ENCODE assay signal across 15 cellular contexts in genomic region chr7:47505317-47506007, GRCh38.
DNase-seq lines count a peak whose midpoint lies in the region; ATAC-seq, FAIRE-seq and TF ChIP-seq lines count a peak whose summit lies in the region.
"Had no signal": no experiment of that assay in that cellular context is flagged by ENCODE, and none has a peak within 500 bp of the region (broad histone marks: within the 10 kb centered on the region; RNA-seq: fewer than 3 reads in every experiment).

No MANE protein-coding gene starts in this region.

- no peaks in the 10 kb centered on the region for H3K27me3 Mint-ChIP-seq in astrocyte (ENCODE audit: low read depth, unreplicated experiment)
- H3K27me3 Mint-ChIP-seq in nephron (ENCODE audit: low read depth), result no peaks in the 10 kb centered on the region
- H3K27me3 Mint-ChIP-seq in type B pancreatic cell, result no peaks in the 10 kb centered on the region
- H3K27me3 Mint-ChIP-seq in natural killer cell treated with Interleukin-12 subunit alpha and Interleukin-12 subunit beta and Interleukin-15 and Interleukin-18, amount 100 ng/mL, for 72 hours, result peaks cover 0 to 3% of the 10 kb centered on the region in 2 donors

- H3K79me2 ChIP-seq in astrocyte (ENCODE audit: insufficient read depth, low read length), result peaks cover 68% of the 10 kb centered on the region

- peaks cover 23% of the 10 kb centered on the region for H3K36me3 Mint-ChIP-seq in astrocyte (ENCODE audit: low read depth, unreplicated experiment)
- peaks cover 25% of the 10 kb centered on the region for H3K36me3 Mint-ChIP-seq in nephron (ENCODE audit: low read depth)
- H3K36me3 Mint-ChIP-seq in type B pancreatic cell, result peaks cover 29% of the 10 kb centered on the region
- no peaks in the 10 kb centered on the region for H3K36me3 Mint-ChIP-seq in natural killer cell treated with Interleukin-12 subunit alpha and Interleukin-12 subunit beta and Interleukin-15 and Interleukin-18, amount 100 ng/mL, for 72 hours
- H3K36me3 Mint-ChIP-seq: CD8-positive, alpha-beta T cell had no signal

- no peak for TF ChIP-seq RAD21 in IMR-90 (IDR thresholded peaks at IDR 0.05; ENCODE audit: low read length)

- H2BK20ac ChIP-seq in IMR-90 (ENCODE audit: low read depth, low read length), result no peak overlapping the region

- intact Hi-C loops in IMR-90 (cut with micrococcal nuclease), result no loop called here
- intact Hi-C loops in pancreas (cut with DNase I), result no loop called here

- H3K27me3 ChIP-seq in IMR-90 (ENCODE audit: control insufficient read depth, insufficient read depth, low read length), result no peaks in the 10 kb centered on the region
- no peaks in the 10 kb centered on the region for H3K27me3 ChIP-seq in astrocyte (ENCODE audit: insufficient read depth, low read length)
- no peaks in the 10 kb centered on the region for H3K27me3 ChIP-seq in MG63
- H3K27me3 ChIP-seq in pancreas, result no peaks in the 10 kb centered on the region

- no peak overlapping the region for H3K14ac ChIP-seq in IMR-90 (replicated peaks; ENCODE audit: low read depth, low read length)

- peaks cover 39% of the 10 kb centered on the region for H4K20me1 ChIP-seq in IMR-90 (ENCODE audit: insufficient read depth, low read length)
- H4K20me1 ChIP-seq in astrocyte (ENCODE audit: insufficient read depth, low read length), result peaks cover 20% of the 10 kb centered on the region

- POLR2A ChIA-PET in IMR-90 (lab: Charles Lee; ENCODE audit: unreplicated experiment), result no interaction called here

- FAIRE-seq in astrocyte (lab: Jason Lieb, UNC), result no peak
- FAIRE-seq in pancreas (lab: Jason Lieb, UNC), result no peak
- FAIRE-seq: H1 had no signal

- no peak overlapping the region for H3K23ac ChIP-seq in IMR-90 (ENCODE audit: low read depth, low read length)

- DNase-seq in IMR-90 (no peak), astrocyte (ENCODE audit: low read depth) (no peak), type B pancreatic cell (ENCODE audit: extremely low spot score, unreplicated experiment) (no peak), MG63 (no peak), pancreas (no peak)
- DNase-seq in natural killer cell treated with Interleukin-12 subunit alpha and Interleukin-12 subunit beta and Interleukin-15 and Interleukin-18, amount 100 ng/mL, for 72 hours (ENCODE audit: low spot score), result no peak
- DNase-seq: AML-193; CD8-positive, alpha-beta T cell; DMS 273 treated with DMSO at 0.1 percent for 48 hours; NCI-H1436; NCI-H2029 treated with DMSO at 0.1 percent for 48 hours; NCI-H524; SHP77 treated with DMSO at 0.1 percent for 48 hours had no signal

- H3K36me3 ChIP-seq in IMR-90 (ENCODE audit: control insufficient read depth, insufficient read depth, low read length) (peaks cover 36% of the 10 kb centered on the region), astrocyte (ENCODE audit: insufficient read depth, low read length) (no peaks in the 10 kb centered on the region), MG63 (peaks cover 13% of the 10 kb centered on the region), pancreas (no peaks in the 10 kb centered on the region)

- H3K27ac ChIP-seq in IMR-90 (ENCODE audit: insufficient read depth, low read length), result no peak overlapping the region
- no peak overlapping the region for H3K27ac ChIP-seq in astrocyte (ENCODE audit: low read depth, low read length)
- no peak overlapping the region for H3K27ac ChIP-seq in pancreas

- no peak overlapping the region for H3K18ac ChIP-seq in IMR-90 (ENCODE audit: low read depth, low read length)

- in situ Hi-C loops in IMR-90 (cut with MboI; ENCODE audit: low sequenced_read_pairs), result no loop called here

- ATAC-seq in IMR-90 (ENCODE audit: low read depth), result no peak
- no peak for ATAC-seq in pancreas
- no peak for ATAC-seq in natural killer cell treated with Interleukin-12 subunit alpha and Interleukin-12 subunit beta and Interleukin-15 and Interleukin-18, amount 100 ng/mL, for 72 hours
- ATAC-seq: CD8-positive, alpha-beta T cell had no signal

- H3K4me1 Mint-ChIP-seq in astrocyte (ENCODE audit: low read depth, unreplicated experiment) (peaks cover 84% of the 10 kb centered on the region), nephron (peaks cover 91% of the 10 kb centered on the region), type B pancreatic cell (ENCODE audit: unreplicated experiment) (peaks cover 56% of the 10 kb centered on the region)
- no peaks in the 10 kb centered on the region for H3K4me1 Mint-ChIP-seq in natural killer cell treated with Interleukin-12 subunit alpha and Interleukin-12 subunit beta and Interleukin-15 and Interleukin-18, amount 100 ng/mL, for 72 hours (ENCODE audit: low read depth in 2 of 2)

- H2AK5ac ChIP-seq in IMR-90 (ENCODE audit: low read depth, low read length), result peak overlapping the region; percentile 66; the same call in 1 of the 2 replicates

- H3K9ac ChIP-seq in IMR-90 (ENCODE audit: low read depth, low read length) (no peak overlapping the region), astrocyte (ENCODE audit: low read length) (no peak overlapping the region)

- 90% methylated on average over 9 of the region's 12 CpGs; no CpG with 5 or more reads in 1 of the 2 experiments for WGBS in IMR-90 (ENCODE audit: extremely low coverage in 2 of 2, insufficient read length in 1 of 2), 2 experiments
- WGBS in pancreas, 2 donors, result 88 to 89% methylated on average over 12 of the region's 12 CpGs

- H4K5ac ChIP-seq in IMR-90 (ENCODE audit: low read depth, low read length), result no peak overlapping the region

- H3K9me1 ChIP-seq in IMR-90 (ENCODE audit: insufficient read depth, low read length), result peaks cover 72% of the 10 kb centered on the region

- H3K27ac Mint-ChIP-seq in astrocyte (ENCODE audit: unreplicated experiment) (peak overlapping the region; percentile 89), nephron (peak overlapping the region; percentile 96 to 99 (median 98)), type B pancreatic cell (no peak overlapping the region)
- H3K27ac Mint-ChIP-seq in natural killer cell treated with Interleukin-12 subunit alpha and Interleukin-12 subunit beta and Interleukin-15 and Interleukin-18, amount 100 ng/mL, for 72 hours, result no peak overlapping the region
- H3K27ac Mint-ChIP-seq: CD8-positive, alpha-beta T cell had no signal

- H2AFZ ChIP-seq in IMR-90 (replicated peaks; ENCODE audit: low read length, poor library complexity) (no peak overlapping the region), astrocyte (ENCODE audit: low read depth, low read length) (no peak overlapping the region)

- no peak overlapping the region for H2AK9ac ChIP-seq in IMR-90 (replicated peaks; ENCODE audit: low read depth, low read length, poor library complexity)

- H2BK5ac ChIP-seq in IMR-90 (ENCODE audit: low read depth, low read length, poor library complexity, severe bottlenecking), result no peak overlapping the region

- H3K9me3 ChIP-seq in IMR-90 (ENCODE audit: control insufficient read depth, insufficient read depth, low read length) (no peaks in the 10 kb centered on the region), astrocyte (ENCODE audit: insufficient read depth, low read depth, low read length) (no peaks in the 10 kb centered on the region), MG63 (no peaks in the 10 kb centered on the region), pancreas (no peaks in the 10 kb centered on the region)

- H3K56ac ChIP-seq in IMR-90 (ENCODE audit: extremely low read depth, insufficient read depth, low read length), result no peak overlapping the region

- TF ChIP-seq CTCF in IMR-90 (conservative IDR thresholded peaks at IDR 0.05; ENCODE audit: low read depth, low read length) (no peak), astrocyte (IDR thresholded peaks at IDR 0.05; ENCODE audit: insufficient read depth, low read depth, low read length) (no peak), nephron (IDR thresholded peaks at IDR 0.05; ENCODE audit: unreplicated experiment in 3 of 3) (no peak), type B pancreatic cell (conservative IDR thresholded peaks at IDR 0.05) (no peak), pancreas (IDR thresholded peaks at IDR 0.05) (no peak)

- H3K9me3 Mint-ChIP-seq in astrocyte (ENCODE audit: unreplicated experiment), result no peaks in the 10 kb centered on the region
- H3K9me3 Mint-ChIP-seq in nephron, result no peaks in the 10 kb centered on the region
- H3K9me3 Mint-ChIP-seq in type B pancreatic cell, result no peaks in the 10 kb centered on the region
- no peaks in the 10 kb centered on the region for H3K9me3 Mint-ChIP-seq in natural killer cell treated with Interleukin-12 subunit alpha and Interleukin-12 subunit beta and Interleukin-15 and Interleukin-18, amount 100 ng/mL, for 72 hours
- H3K9me3 Mint-ChIP-seq: CD8-positive, alpha-beta T cell had no signal

- no peak overlapping the region for H4K91ac ChIP-seq in IMR-90 (ENCODE audit: insufficient read depth, low read depth, low read length)

- no peak for TF ChIP-seq POLR2A in IMR-90 (IDR thresholded peaks at IDR 0.05; ENCODE audit: low read depth, low read length)

- no peak overlapping the region for H2BK15ac ChIP-seq in IMR-90 (ENCODE audit: low read depth, low read length)

- H3K4me3 ChIP-seq in IMR-90 (ENCODE audit: insufficient read depth, low read depth, low read length), result no peak overlapping the region
- no peak overlapping the region for H3K4me3 ChIP-seq in astrocyte (ENCODE audit: insufficient read depth, low read depth, low read length)
- no peak overlapping the region for H3K4me3 ChIP-seq in MG63
- H3K4me3 ChIP-seq in pancreas, result no peak overlapping the region

- H2BK120ac ChIP-seq in IMR-90 (ENCODE audit: low read depth, low read length), result no peak overlapping the region

- H3K4me1 ChIP-seq in IMR-90 (ENCODE audit: control insufficient read depth, insufficient read depth, low read length) (peaks cover 46% of the 10 kb centered on the region), astrocyte (ENCODE audit: insufficient read depth, low read length) (peaks cover 49% of the 10 kb centered on the region), pancreas (peaks cover 16 to 28% (median 17%) of the 10 kb centered on the region in 3 donors)

- CTCF ChIA-PET in IMR-90 (lab: Yijun Ruan, JAX), result no interaction called here

- H3K4me3 Mint-ChIP-seq in astrocyte (ENCODE audit: unreplicated experiment) (peak overlapping the region; percentile 29), nephron (peak overlapping the region in 1 of 3 experiments; percentile 53), type B pancreatic cell (peak overlapping the region; percentile 7)
- no peak overlapping the region for H3K4me3 Mint-ChIP-seq in natural killer cell treated with Interleukin-12 subunit alpha and Interleukin-12 subunit beta and Interleukin-15 and Interleukin-18, amount 100 ng/mL, for 72 hours
- H3K4me3 Mint-ChIP-seq: CD8-positive, alpha-beta T cell had no signal

- BruUV-seq in IMR-90 (replicated peaks; lab: Mats Ljungman, UMichigan), result no TSS peak

- H3K79me1 ChIP-seq in IMR-90 (ENCODE audit: low read depth in 1 of 2, low read length in 2 of 2), result peaks cover 56 to 98% of the 10 kb centered on the region in 2 experiments

- peak overlapping the region; percentile 46 for H3K4ac ChIP-seq in IMR-90 (ENCODE audit: low read depth, low read length)

- dilution Hi-C loops in IMR-90 (cut with HindIII; ENCODE audit: low sequenced_read_pairs, unreplicated experiment), result no loop called here

- peak overlapping the region in 1 of 2 experiments; percentile 34; a peak in 1 of 4 replicates for H4K8ac ChIP-seq in IMR-90 (ENCODE audit: low read depth in 2 of 2, low read length in 2 of 2)

- no peak overlapping the region for H3K4me2 ChIP-seq in IMR-90 (ENCODE audit: low read depth, low read length)
- no peak overlapping the region for H3K4me2 ChIP-seq in astrocyte (ENCODE audit: low read length)

TF ChIP-seq in IMR-90, 13 proteins besides CTCF, POLR2A, EP300 and RAD21 (continues in another document):
- no peak for TF ChIP-seq MAZ (IDR thresholded peaks at IDR 0.05; ENCODE audit: borderline replicate concordance, low read depth, low read length)

Comparison
In these comparisons a context has a peak if more than half of its experiments do, and no peak if none do; other contexts are left out.
1. H3K27ac Mint-ChIP-seq: peak in astrocyte (single experiment) and nephron (3 of 3); none in type B pancreatic cell (single experiment) and natural killer cell treated with Interleukin-12 subunit alpha and Interleukin-12 subunit beta and Interleukin-15 and Interleukin-18, amount 100 ng/mL, for 72 hours (0 of 2).